ENCODE assay signal across 1 cellular context in the genomic region with DNA sequence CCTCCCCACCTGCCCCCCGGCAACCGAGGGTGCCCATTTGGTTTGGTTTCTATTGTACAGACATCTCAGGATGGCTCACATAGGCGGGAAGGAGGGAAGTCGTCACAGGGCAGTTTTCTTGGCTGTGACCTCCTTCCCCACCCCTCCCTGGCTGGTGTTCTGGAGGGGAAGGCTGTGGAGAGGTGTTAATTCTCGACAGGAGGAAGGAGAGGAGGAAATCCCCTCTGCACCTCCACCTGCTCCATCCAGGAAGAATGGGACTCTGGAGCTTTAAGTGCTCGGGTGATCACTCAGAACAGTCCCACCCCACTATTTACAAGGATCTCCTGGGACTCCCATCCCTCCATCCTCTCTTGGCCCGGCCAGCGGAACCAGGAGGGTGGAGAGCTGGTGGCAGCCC.
TF ChIP-seq lines count a peak whose summit lies in the region.

No MANE protein-coding gene starts in this region.

TF ChIP-seq in H1, 55 proteins besides CTCF, POLR2A, EP300 and RAD21:
- TF ChIP-seq SP2 (IDR thresholded peaks at IDR 0.05; ENCODE audit: low read length): no peak
- no peak for TF ChIP-seq USF2 (IDR thresholded peaks at IDR 0.05; ENCODE audit: low read length)
- no peak for TF ChIP-seq FOSL1 (IDR thresholded peaks at IDR 0.05; ENCODE audit: insufficient read depth, low read depth, low read length)
- TF ChIP-seq KDM5A (IDR thresholded peaks at IDR 0.05; ENCODE audit: low read length): no peak
- no peak for TF ChIP-seq MAFK (IDR thresholded peaks at IDR 0.05; ENCODE audit: low read depth, low read length)
- TF ChIP-seq PHF8 (conservative IDR thresholded peaks at IDR 0.05; ENCODE audit: low read depth, low read length): no peak
- TF ChIP-seq JUN (IDR thresholded peaks at IDR 0.05; ENCODE audit: low read depth, low read length): no peak
- no peak for TF ChIP-seq TAF1 (IDR thresholded peaks at IDR 0.05; ENCODE audit: low read depth, low read length)
- no peak for TF ChIP-seq TCF12 (IDR thresholded peaks at IDR 0.05; ENCODE audit: low read depth, low read length)
- no peak for TF ChIP-seq SIRT6 (IDR thresholded peaks at IDR 0.05; ENCODE audit: low read length)
- no peak for TF ChIP-seq HDAC6 (IDR thresholded peaks at IDR 0.05; ENCODE audit: low read depth, low read length)
- TF ChIP-seq GTF2F1 (IDR thresholded peaks at IDR 0.05; ENCODE audit: borderline replicate concordance, low read depth, low read length): no peak
- TF ChIP-seq GABPA (IDR thresholded peaks at IDR 0.05; ENCODE audit: borderline replicate concordance, insufficient read depth, low read length): no peak
- TF ChIP-seq CBX5 (IDR thresholded peaks at IDR 0.05; ENCODE audit: low read depth, low read length): no peak
- no peak for TF ChIP-seq BACH1 (IDR thresholded peaks at IDR 0.05; ENCODE audit: low read length)
- TF ChIP-seq TEAD4 (IDR thresholded peaks at IDR 0.05; ENCODE audit: low read depth, low read length): no peak
- no peak for TF ChIP-seq TBP (IDR thresholded peaks at IDR 0.05; ENCODE audit: low read depth, low read length)
- TF ChIP-seq, protein P1, sequence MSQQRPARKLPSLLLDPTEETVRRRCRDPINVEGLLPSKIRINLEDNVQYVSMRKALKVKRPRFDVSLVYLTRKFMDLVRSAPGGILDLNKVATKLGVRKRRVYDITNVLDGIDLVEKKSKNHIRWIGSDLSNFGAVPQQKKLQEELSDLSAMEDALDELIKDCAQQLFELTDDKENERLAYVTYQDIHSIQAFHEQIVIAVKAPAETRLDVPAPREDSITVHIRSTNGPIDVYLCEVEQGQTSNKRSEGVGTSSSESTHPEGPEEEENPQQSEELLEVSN (IDR thresholded peaks at IDR 0.05): no peak
